ENCODE assay signal across 8 cellular contexts in the genomic region with DNA sequence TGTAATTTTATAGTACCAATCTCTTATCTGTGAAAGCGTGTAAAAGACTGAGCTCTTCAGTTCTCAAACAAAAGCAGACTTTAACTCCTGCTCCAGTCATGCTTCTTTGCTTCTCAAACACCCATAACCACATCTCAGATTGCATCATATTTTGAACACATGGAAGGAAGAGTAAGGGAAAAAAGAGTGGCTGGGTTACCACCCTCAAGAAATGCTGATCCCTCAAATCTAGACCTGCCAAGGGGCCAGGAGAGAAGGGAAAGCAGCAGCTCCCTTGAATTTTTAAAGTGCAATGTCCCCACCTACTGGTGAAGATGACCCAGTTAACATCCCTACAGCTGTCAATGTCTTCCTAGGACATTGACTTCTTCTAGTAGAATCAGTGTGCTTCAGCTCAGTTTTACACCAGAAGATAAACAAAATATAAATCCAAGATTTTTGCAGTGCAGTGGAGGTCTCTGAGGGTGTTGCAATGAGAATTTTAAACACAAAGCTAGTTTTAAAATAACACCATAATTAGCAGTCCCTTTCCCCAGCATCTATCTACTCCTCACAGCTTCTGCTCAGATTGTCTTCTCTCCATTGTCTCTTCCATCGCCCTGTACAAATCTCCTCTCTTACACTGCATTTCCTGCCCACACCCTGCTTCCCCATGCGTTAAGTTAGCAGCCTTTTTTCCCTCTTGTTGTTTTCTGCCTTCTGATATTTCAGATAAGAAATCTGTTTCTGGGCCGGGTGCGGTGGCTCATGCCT. TPM values are rescaled to one million over a fixed set of nuclear protein-coding genes. Genes with fewer than 3 reads are reported as not detected.
A peak's percentile ranks its signal among the peaks of the same experiment; 100 is the strongest.
DNase-seq lines count a peak whose midpoint lies in the region; ATAC-seq and TF ChIP-seq lines count a peak whose summit lies in the region.

No MANE protein-coding gene starts in this region.

- H3K27ac Mint-ChIP-seq in activated CD8-positive, alpha-beta memory T cell treated with anti-CD3 and anti-CD28 coated beads, Interleukin-2, amount 10 ng/mL, durations not matched to agents 7 days and 5 days, result no peak overlapping the region

- H3K36me3 Mint-ChIP-seq in activated CD8-positive, alpha-beta memory T cell treated with anti-CD3 and anti-CD28 coated beads, Interleukin-2, amount 10 ng/mL, durations not matched to agents 7 days and 5 days, result no peaks in the 10 kb centered on the region

- H3K36me3 ChIP-seq in tibial artery, result no peaks in the 10 kb centered on the region

- CTCF ChIA-PET in activated CD8-positive, alpha-beta memory T cell treated with anti-CD3 and anti-CD28 coated beads, Interleukin-2, amount 10 ng/mL, durations not matched to agents 7 days and 5 days (lab: Charles Lee), result interaction anchor here (0.7 to 5.5 kb wide), 32 partner anchors 9 to 541 kb away, joined by 3 to 49 read pairs (median 4); partner anchors contain the start of gene TAP2

- H3K4me1 Mint-ChIP-seq in activated CD8-positive, alpha-beta memory T cell treated with anti-CD3 and anti-CD28 coated beads, Interleukin-2, amount 10 ng/mL, durations not matched to agents 7 days and 5 days, result peaks cover 2% of the 10 kb centered on the region

- no peak overlapping the region for H3K4me3 Mint-ChIP-seq in activated CD8-positive, alpha-beta memory T cell treated with anti-CD3 and anti-CD28 coated beads, Interleukin-2, amount 10 ng/mL, durations not matched to agents 7 days and 5 days

- H3K27ac ChIP-seq in tibial artery, result no peak overlapping the region

- DNase-seq in activated CD8-positive, alpha-beta memory T cell treated with anti-CD3 and anti-CD28 coated beads, Interleukin-2, amount 10 ng/mL, durations not matched to agents 7 days and 5 days, result no peak
- no peak for DNase-seq in activated CD8-positive, alpha-beta memory T cell treated with anti-CD3 and anti-CD28 coated beads, Interleukin-2, amount 50 U/mL, for 48 hours
- DNase-seq in KBM-7 (peak; percentile 82), RKO (ENCODE audit: low spot score) (peak; percentile 76), cerebellum (ENCODE audit: low spot score) (peak; percentile 7), left kidney (ENCODE audit: low read depth, low spot score) (peak; percentile 88), tibial artery (peak in 1 of 2 donors; percentile 36)

- intact Hi-C loops in tibial artery (cut with DNase I; ENCODE audit: low total_unique reads), result no loop called here

- H3K9me3 Mint-ChIP-seq in activated CD8-positive, alpha-beta memory T cell treated with anti-CD3 and anti-CD28 coated beads, Interleukin-2, amount 10 ng/mL, durations not matched to agents 7 days and 5 days (ENCODE audit: low read depth), result no peaks in the 10 kb centered on the region

- no peak overlapping the region for H3K4me3 ChIP-seq in tibial artery

- in situ Hi-C loops in KBM-7 (cut with MboI; ENCODE audit: low pct_unique_long_range_greater_than_20kb, low sequenced_read_pairs), result loop anchor here (25.0 kb wide), 1 partner anchor 374 kb away; the partner anchor contains the start of gene BTNL2

- peak; percentile 78 for ATAC-seq in activated CD8-positive, alpha-beta memory T cell treated with anti-CD3 and anti-CD28 coated beads, Interleukin-2, amount 10 ng/mL, durations not matched to agents 7 days and 5 days
- no peak for ATAC-seq in HG03521 (IDR thresholded peaks at IDR 0.05; ENCODE audit: unreplicated experiment)

- peaks cover 0 to 4% of the 10 kb centered on the region in 2 donors for H3K27me3 ChIP-seq in tibial artery

- peaks cover 0 to 4% (median 0%) of the 10 kb centered on the region in 3 donors for H3K9me3 ChIP-seq in tibial artery

- TF ChIP-seq CTCF in tibial artery (IDR thresholded peaks at IDR 0.05), result peak; percentile 37 to 43

- no peaks in the 10 kb centered on the region for H3K4me1 ChIP-seq in tibial artery

- H3K27me3 Mint-ChIP-seq in activated CD8-positive, alpha-beta memory T cell treated with anti-CD3 and anti-CD28 coated beads, Interleukin-2, amount 10 ng/mL, durations not matched to agents 7 days and 5 days, result peaks cover 74% of the 10 kb centered on the region

RNA-seq across cellular contexts. Expression of gene HLA-DQB2, which starts 22.6 kb away (rescaled TPM):
- 1 to 10 TPM; 2.9 to 4.2 TPM for total RNA-seq in activated CD8-positive, alpha-beta memory T cell treated with anti-CD3 and anti-CD28 coated beads, Interleukin-2, amount 10 ng/mL, durations not matched to agents 7 days and 5 days
- not detected for total RNA-seq in cerebellum

RNA-seq across cellular contexts. Expression of gene HLA-DOB, which starts 30.8 kb away (rescaled TPM):
- 1 to 10 TPM; 2.7 to 3.9 TPM for total RNA-seq in activated CD8-positive, alpha-beta memory T cell treated with anti-CD3 and anti-CD28 coated beads, Interleukin-2, amount 10 ng/mL, durations not matched to agents 7 days and 5 days
- total RNA-seq in cerebellum, result not detected

RNA-seq across cellular contexts. Expression of gene HLA-DQA2, which starts 44.8 kb away (rescaled TPM):
- total RNA-seq in activated CD8-positive, alpha-beta memory T cell treated with anti-CD3 and anti-CD28 coated beads, Interleukin-2, amount 10 ng/mL, durations not matched to agents 7 days and 5 days, result 10 to 100 TPM in 1 of 2 experiments, 1 to 10 TPM in 1; 4.9 to 11.6 TPM
- not detected for total RNA-seq in cerebellum

RNA-seq across cellular contexts. Expression of gene TAP2, which starts 52.6 kb away (rescaled TPM):
- 100 to 1,000 TPM; 242 to 258 TPM for total RNA-seq in activated CD8-positive, alpha-beta memory T cell treated with anti-CD3 and anti-CD28 coated beads, Interleukin-2, amount 10 ng/mL, durations not matched to agents 7 days and 5 days
- total RNA-seq in cerebellum, result 4.4 TPM

RNA-seq across cellular contexts. Expression of gene PSMB8, which starts 57.9 kb away (rescaled TPM):
- 100 to 1,000 TPM; 461 to 464 TPM for total RNA-seq in activated CD8-positive, alpha-beta memory T cell treated with anti-CD3 and anti-CD28 coated beads, Interleukin-2, amount 10 ng/mL, durations not matched to agents 7 days and 5 days
- 4.0 TPM for total RNA-seq in cerebellum

Comparison
In these comparisons a context has a peak if more than half of its experiments do, and no peak if none do; other contexts are left out.
1. DNase-seq: peak in KBM-7 (single experiment), RKO (single experiment), cerebellum (single experiment) and left kidney (single experiment); none in activated CD8-positive, alpha-beta memory T cell treated with anti-CD3 and anti-CD28 coated beads, Interleukin-2, amount 10 ng/mL, durations not matched to agents 7 days and 5 days (single experiment) and activated CD8-positive, alpha-beta memory T cell treated with anti-CD3 and anti-CD28 coated beads, Interleukin-2, amount 50 U/mL, for 48 hours (single experiment).